1 cellular context compared by ENCODE assay signal in the genomic region with DNA sequence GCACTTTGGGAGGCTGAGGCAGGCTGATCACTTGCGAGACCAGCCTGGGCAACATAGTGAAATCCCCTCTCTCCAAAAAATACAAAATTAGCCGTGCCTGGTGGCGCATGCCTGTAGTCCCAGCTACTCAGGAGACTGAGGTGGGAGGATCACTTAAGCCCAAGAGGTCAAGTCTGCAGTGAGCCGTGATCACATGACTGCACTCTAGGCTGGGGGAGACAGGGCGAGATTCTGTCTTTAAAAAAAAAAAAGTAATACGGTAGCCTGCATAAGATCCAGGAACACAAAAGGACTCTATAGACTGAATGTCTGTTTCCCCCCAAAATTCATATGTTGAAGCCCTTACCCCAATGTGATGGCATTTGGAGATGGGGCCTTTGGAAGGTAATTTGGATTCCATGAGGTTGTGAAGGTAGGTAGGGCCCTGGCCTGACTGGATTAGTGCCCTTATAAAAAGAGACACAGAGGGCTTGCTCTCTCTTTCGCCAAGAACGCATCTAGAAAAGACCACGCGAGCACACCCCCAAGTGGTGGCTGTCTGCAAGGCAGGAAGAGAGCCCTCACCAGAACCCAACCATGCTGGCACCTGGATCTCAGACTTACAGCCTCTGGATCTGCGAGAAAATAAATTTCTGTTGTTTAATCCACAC.
TF ChIP-seq lines count a peak whose summit lies in the region.

No MANE protein-coding gene starts in this region.

TF ChIP-seq in GM23338, 12 proteins besides CTCF, POLR2A, EP300 and RAD21 (continued from another document):
- TF ChIP-seq, protein P1, sequence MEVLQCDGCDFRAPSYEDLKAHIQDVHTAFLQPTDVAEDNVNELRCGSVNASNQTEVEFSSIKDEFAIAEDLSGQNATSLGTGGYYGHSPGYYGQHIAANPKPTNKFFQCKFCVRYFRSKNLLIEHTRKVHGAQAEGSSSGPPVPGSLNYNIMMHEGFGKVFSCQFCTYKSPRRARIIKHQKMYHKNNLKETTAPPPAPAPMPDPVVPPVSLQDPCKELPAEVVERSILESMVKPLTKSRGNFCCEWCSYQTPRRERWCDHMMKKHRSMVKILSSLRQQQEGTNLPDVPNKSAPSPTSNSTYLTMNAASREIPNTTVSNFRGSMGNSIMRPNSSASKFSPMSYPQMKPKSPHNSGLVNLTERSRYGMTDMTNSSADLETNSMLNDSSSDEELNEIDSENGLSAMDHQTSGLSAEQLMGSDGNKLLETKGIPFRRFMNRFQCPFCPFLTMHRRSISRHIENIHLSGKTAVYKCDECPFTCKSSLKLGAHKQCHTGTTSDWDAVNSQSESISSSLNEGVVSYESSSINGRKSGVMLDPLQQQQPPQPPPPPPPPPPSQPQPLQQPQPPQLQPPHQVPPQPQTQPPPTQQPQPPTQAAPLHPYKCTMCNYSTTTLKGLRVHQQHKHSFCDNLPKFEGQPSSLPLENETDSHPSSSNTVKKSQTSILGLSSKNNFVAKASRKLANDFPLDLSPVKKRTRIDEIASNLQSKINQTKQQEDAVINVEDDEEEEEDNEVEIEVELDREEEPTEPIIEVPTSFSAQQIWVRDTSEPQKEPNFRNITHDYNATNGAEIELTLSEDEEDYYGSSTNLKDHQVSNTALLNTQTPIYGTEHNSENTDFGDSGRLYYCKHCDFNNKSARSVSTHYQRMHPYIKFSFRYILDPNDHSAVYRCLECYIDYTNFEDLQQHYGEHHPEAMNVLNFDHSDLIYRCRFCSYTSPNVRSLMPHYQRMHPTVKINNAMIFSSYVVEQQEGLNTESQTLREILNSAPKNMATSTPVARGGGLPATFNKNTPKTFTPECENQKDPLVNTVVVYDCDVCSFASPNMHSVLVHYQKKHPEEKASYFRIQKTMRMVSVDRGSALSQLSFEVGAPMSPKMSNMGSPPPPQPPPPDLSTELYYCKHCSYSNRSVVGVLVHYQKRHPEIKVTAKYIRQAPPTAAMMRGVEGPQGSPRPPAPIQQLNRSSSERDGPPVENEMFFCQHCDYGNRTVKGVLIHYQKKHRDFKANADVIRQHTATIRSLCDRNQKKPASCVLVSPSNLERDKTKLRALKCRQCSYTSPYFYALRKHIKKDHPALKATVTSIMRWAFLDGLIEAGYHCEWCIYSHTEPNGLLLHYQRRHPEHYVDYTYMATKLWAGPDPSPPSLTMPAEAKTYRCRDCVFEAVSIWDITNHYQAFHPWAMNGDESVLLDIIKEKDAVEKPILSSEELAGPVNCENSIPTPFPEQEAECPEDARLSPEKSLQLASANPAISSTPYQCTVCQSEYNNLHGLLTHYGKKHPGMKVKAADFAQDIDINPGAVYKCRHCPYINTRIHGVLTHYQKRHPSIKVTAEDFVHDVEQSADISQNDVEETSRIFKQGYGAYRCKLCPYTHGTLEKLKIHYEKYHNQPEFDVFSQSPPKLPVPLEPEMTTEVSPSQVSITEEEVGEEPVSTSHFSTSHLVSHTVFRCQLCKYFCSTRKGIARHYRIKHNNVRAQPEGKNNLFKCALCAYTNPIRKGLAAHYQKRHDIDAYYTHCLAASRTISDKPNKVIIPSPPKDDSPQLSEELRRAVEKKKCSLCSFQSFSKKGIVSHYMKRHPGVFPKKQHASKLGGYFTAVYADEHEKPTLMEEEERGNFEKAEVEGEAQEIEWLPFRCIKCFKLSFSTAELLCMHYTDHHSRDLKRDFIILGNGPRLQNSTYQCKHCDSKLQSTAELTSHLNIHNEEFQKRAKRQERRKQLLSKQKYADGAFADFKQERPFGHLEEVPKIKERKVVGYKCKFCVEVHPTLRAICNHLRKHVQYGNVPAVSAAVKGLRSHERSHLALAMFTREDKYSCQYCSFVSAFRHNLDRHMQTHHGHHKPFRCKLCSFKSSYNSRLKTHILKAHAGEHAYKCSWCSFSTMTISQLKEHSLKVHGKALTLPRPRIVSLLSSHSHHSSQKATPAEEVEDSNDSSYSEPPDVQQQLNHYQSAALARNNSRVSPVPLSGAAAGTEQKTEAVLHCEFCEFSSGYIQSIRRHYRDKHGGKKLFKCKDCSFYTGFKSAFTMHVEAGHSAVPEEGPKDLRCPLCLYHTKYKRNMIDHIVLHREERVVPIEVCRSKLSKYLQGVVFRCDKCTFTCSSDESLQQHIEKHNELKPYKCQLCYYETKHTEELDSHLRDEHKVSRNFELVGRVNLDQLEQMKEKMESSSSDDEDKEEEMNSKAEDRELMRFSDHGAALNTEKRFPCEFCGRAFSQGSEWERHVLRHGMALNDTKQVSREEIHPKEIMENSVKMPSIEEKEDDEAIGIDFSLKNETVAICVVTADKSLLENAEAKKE (CRISPR knock-in tag; IDR thresholded peaks at IDR 0.05): no peak
- TF ChIP-seq, protein P2, sequence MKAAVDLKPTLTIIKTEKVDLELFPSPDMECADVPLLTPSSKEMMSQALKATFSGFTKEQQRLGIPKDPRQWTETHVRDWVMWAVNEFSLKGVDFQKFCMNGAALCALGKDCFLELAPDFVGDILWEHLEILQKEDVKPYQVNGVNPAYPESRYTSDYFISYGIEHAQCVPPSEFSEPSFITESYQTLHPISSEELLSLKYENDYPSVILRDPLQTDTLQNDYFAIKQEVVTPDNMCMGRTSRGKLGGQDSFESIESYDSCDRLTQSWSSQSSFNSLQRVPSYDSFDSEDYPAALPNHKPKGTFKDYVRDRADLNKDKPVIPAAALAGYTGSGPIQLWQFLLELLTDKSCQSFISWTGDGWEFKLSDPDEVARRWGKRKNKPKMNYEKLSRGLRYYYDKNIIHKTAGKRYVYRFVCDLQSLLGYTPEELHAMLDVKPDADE (IDR thresholded peaks at IDR 0.05): no peak
- TF ChIP-seq CREB1 (CRISPR knock-in tag; IDR thresholded peaks at IDR 0.05; ENCODE audit: low read depth): no peak
TF ChIP-seq in GM23338: peak in this region for 0.
